In genomic region chr14:39912192-39913100, GRCh38 we compare ENCODE assay signal across 1 cellular context.
TF ChIP-seq lines count a peak whose summit lies in the region.

No MANE protein-coding gene starts in this region.

TF ChIP-seq in GM12878, 131 proteins besides CTCF, POLR2A, EP300 and RAD21 (continued from another document and continues in another):
- TF ChIP-seq TCF7 (IDR thresholded peaks at IDR 0.05; ENCODE audit: borderline replicate concordance), result peak; percentile 83; the same call in 1 of the 2 replicates
- TF ChIP-seq ASH2L (IDR thresholded peaks at IDR 0.05; ENCODE audit: borderline replicate concordance, low read depth), result no peak
- TF ChIP-seq BRCA1 (IDR thresholded peaks at IDR 0.05; ENCODE audit: low read depth, low read length), result no peak
- peak; percentile 70 to 79; a peak in 3 of 4 replicates for TF ChIP-seq BHLHE40 (IDR thresholded peaks at IDR 0.05; ENCODE audit: borderline replicate concordance in 1 of 2, low read depth in 2 of 2, low read length in 1 of 2)
- no peak for TF ChIP-seq NRF1 (conservative IDR thresholded peaks at IDR 0.05; ENCODE audit: low read depth, low read length)
- no peak for TF ChIP-seq USF1 (IDR thresholded peaks at IDR 0.05; ENCODE audit: borderline replicate concordance, extremely low read length, insufficient read depth, low read depth, low read length)
- TF ChIP-seq CREM (IDR thresholded peaks at IDR 0.05; ENCODE audit: low read depth), result peak; percentile 88
- TF ChIP-seq POU2F2 (IDR thresholded peaks at IDR 0.05; ENCODE audit: borderline replicate concordance, low read depth, low read length), result 0 out of 3 replicates have a peak, but pooled peaks have one; percentile 17
- TF ChIP-seq NFIC (IDR thresholded peaks at IDR 0.05; ENCODE audit: low read depth, low read length), result peak; percentile 99
- peak; percentile 73 for TF ChIP-seq IKZF1 (conservative IDR thresholded peaks at IDR 0.05)
- no peak for TF ChIP-seq TCF12 (IDR thresholded peaks at IDR 0.05; ENCODE audit: low read depth, low read length)
- no peak for TF ChIP-seq MYC (IDR thresholded peaks at IDR 0.05; ENCODE audit: insufficient read depth, insufficient read length, insufficient replicate concordance, low read length, severe bottlenecking)
- no peak for TF ChIP-seq PAX5 (IDR thresholded peaks at IDR 0.05; ENCODE audit: borderline replicate concordance, low read depth, low read length)
- peak; percentile 71; the same call in 1 of the 2 replicates for TF ChIP-seq BCL11A (IDR thresholded peaks at IDR 0.05; ENCODE audit: low read depth, low read length)
- TF ChIP-seq ZNF217 (IDR thresholded peaks at IDR 0.05), result no peak
- no peak for TF ChIP-seq EGR1 (IDR thresholded peaks at IDR 0.05; ENCODE audit: borderline replicate concordance in 1 of 2, low read depth in 2 of 2, low read length in 2 of 2)
- TF ChIP-seq CEBPZ (IDR thresholded peaks at IDR 0.05; ENCODE audit: low read depth, low read length), result no peak
- TF ChIP-seq, protein P1, sequence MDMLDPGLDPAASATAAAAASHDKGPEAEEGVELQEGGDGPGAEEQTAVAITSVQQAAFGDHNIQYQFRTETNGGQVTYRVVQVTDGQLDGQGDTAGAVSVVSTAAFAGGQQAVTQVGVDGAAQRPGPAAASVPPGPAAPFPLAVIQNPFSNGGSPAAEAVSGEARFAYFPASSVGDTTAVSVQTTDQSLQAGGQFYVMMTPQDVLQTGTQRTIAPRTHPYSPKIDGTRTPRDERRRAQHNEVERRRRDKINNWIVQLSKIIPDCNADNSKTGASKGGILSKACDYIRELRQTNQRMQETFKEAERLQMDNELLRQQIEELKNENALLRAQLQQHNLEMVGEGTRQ (IDR thresholded peaks at IDR 0.05; ENCODE audit: borderline replicate concordance, low read depth, low read length), result no peak
- TF ChIP-seq FOXK2 (IDR thresholded peaks at IDR 0.05), result no peak
- TF ChIP-seq JUND (IDR thresholded peaks at IDR 0.05; ENCODE audit: low read depth, low read length), result no peak
- no peak for TF ChIP-seq CBX5 (IDR thresholded peaks at IDR 0.05; ENCODE audit: low read depth)
- TF ChIP-seq, protein P2, sequence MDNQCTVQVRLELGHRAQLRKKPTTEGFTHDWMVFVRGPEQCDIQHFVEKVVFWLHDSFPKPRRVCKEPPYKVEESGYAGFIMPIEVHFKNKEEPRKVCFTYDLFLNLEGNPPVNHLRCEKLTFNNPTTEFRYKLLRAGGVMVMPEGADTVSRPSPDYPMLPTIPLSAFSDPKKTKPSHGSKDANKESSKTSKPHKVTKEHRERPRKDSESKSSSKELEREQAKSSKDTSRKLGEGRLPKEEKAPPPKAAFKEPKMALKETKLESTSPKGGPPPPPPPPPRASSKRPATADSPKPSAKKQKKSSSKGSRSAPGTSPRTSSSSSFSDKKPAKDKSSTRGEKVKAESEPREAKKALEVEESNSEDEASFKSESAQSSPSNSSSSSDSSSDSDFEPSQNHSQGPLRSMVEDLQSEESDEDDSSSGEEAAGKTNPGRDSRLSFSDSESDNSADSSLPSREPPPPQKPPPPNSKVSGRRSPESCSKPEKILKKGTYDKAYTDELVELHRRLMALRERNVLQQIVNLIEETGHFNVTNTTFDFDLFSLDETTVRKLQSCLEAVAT (IDR thresholded peaks at IDR 0.05), result no peak
- TF ChIP-seq EZH2 (IDR thresholded peaks at IDR 0.05; ENCODE audit: borderline replicate concordance, control insufficient read depth, low read depth, low read length), result no peak
- TF ChIP-seq ZZZ3 (IDR thresholded peaks at IDR 0.05; ENCODE audit: control insufficient read depth, insufficient read length, low read depth), result no peak
- no peak for TF ChIP-seq NBN (IDR thresholded peaks at IDR 0.05)
- TF ChIP-seq, protein P3, sequence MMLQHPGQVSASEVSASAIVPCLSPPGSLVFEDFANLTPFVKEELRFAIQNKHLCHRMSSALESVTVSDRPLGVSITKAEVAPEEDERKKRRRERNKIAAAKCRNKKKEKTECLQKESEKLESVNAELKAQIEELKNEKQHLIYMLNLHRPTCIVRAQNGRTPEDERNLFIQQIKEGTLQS (IDR thresholded peaks at IDR 0.05; ENCODE audit: borderline replicate concordance, extremely low read depth, low read depth, low read length), result no peak
- TF ChIP-seq MXI1 (IDR thresholded peaks at IDR 0.05; ENCODE audit: low read depth, low read length), result no peak
- TF ChIP-seq SP1 (IDR thresholded peaks at IDR 0.05; ENCODE audit: low read depth, low read length), result no peak
- TF ChIP-seq MTA2 (IDR thresholded peaks at IDR 0.05; ENCODE audit: low read depth), result peak; percentile 76
- TF ChIP-seq SUZ12 (IDR thresholded peaks at IDR 0.05; ENCODE audit: unreplicated experiment), result no peak
- TF ChIP-seq BACH1 (IDR thresholded peaks at IDR 0.05; ENCODE audit: borderline replicate concordance), result peak; percentile 25; the same call in 1 of the 2 replicates
- peak in 1 of 2 experiments; percentile 76; a peak in 1 of 4 replicates for TF ChIP-seq CEBPB (IDR thresholded peaks at IDR 0.05; ENCODE audit: borderline replicate concordance in 1 of 2, low read depth in 2 of 2, low read length in 2 of 2)
- TF ChIP-seq, protein P4, sequence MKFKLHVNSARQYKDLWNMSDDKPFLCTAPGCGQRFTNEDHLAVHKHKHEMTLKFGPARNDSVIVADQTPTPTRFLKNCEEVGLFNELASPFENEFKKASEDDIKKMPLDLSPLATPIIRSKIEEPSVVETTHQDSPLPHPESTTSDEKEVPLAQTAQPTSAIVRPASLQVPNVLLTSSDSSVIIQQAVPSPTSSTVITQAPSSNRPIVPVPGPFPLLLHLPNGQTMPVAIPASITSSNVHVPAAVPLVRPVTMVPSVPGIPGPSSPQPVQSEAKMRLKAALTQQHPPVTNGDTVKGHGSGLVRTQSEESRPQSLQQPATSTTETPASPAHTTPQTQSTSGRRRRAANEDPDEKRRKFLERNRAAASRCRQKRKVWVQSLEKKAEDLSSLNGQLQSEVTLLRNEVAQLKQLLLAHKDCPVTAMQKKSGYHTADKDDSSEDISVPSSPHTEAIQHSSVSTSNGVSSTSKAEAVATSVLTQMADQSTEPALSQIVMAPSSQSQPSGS (IDR thresholded peaks at IDR 0.05; ENCODE audit: low read length), result peak; percentile 88
- no peak for TF ChIP-seq SKIL (IDR thresholded peaks at IDR 0.05; ENCODE audit: low read depth, poor library complexity, severe bottlenecking)
- peak in 1 of 2 experiments; percentile 88; a peak in 2 of 4 replicates for TF ChIP-seq ETV6 (conservative IDR thresholded peaks at IDR 0.05 in 1 of 2, IDR thresholded peaks at IDR 0.05 in 1 of 2; ENCODE audit: borderline replicate concordance in 1 of 2, low read depth in 1 of 2)
- TF ChIP-seq PKNOX1 (IDR thresholded peaks at IDR 0.05), result no peak
- peak; percentile 69 for TF ChIP-seq RELB (IDR thresholded peaks at IDR 0.05; ENCODE audit: low read depth)
- TF ChIP-seq TAF1 (IDR thresholded peaks at IDR 0.05; ENCODE audit: borderline replicate concordance, low read depth, low read length), result no peak
- peak; percentile 75; the same call in 1 of the 2 replicates for TF ChIP-seq GABPA (IDR thresholded peaks at IDR 0.05; ENCODE audit: low read depth)
- no peak for TF ChIP-seq NFYA (IDR thresholded peaks at IDR 0.05; ENCODE audit: borderline replicate concordance, low read depth, low read length)
- TF ChIP-seq NFXL1 (IDR thresholded peaks at IDR 0.05; ENCODE audit: borderline replicate concordance), result no peak
- TF ChIP-seq EED (IDR thresholded peaks at IDR 0.05; ENCODE audit: low read depth), result peak; percentile 97
- TF ChIP-seq E4F1 (IDR thresholded peaks at IDR 0.05; ENCODE audit: borderline replicate concordance, partially characterized antibody), result no peak
- TF ChIP-seq RCOR1 (conservative IDR thresholded peaks at IDR 0.05; ENCODE audit: low read depth, low read length), result no peak
- TF ChIP-seq, protein P5, sequence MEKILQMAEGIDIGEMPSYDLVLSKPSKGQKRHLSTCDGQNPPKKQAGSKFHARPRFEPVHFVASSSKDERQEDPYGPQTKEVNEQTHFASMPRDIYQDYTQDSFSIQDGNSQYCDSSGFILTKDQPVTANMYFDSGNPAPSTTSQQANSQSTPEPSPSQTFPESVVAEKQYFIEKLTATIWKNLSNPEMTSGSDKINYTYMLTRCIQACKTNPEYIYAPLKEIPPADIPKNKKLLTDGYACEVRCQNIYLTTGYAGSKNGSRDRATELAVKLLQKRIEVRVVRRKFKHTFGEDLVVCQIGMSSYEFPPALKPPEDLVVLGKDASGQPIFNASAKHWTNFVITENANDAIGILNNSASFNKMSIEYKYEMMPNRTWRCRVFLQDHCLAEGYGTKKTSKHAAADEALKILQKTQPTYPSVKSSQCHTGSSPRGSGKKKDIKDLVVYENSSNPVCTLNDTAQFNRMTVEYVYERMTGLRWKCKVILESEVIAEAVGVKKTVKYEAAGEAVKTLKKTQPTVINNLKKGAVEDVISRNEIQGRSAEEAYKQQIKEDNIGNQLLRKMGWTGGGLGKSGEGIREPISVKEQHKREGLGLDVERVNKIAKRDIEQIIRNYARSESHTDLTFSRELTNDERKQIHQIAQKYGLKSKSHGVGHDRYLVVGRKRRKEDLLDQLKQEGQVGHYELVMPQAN (conservative IDR thresholded peaks at IDR 0.05), result no peak
